ENCODE assay signal across 22 cellular contexts in genomic region chr2:101231937-101232336, GRCh38.
"Had no signal": no experiment of that assay in that cellular context is flagged by ENCODE, and none has a peak within 500 bp of the region (broad histone marks: within the 10 kb centered on the region; RNA-seq: fewer than 3 reads in every experiment).

No MANE protein-coding gene starts in this region.

- H3K27me3 ChIP-seq: ascending aorta, foreskin keratinocyte, left lung, stomach, suprapubic skin, tibial nerve had no signal

- H3K36me3 Mint-ChIP-seq: mesothelial cell of epicardium had no signal

- H3K9me3 Mint-ChIP-seq: activated T-helper 17 cell treated with anti-CD3 and anti-CD28 coated beads, Interleukin-2, amount 50 U/mL, for 72 hours; central memory CD8-positive, alpha-beta T cell had no signal

- H3K27ac Mint-ChIP-seq: activated CD4-positive, alpha-beta T cell treated with anti-CD3 and anti-CD28 coated beads, Interleukin-2, amount 10 ng/mL, durations not matched to agents 7 days and 5 days; activated CD8-positive, alpha-beta T cell treated with anti-CD3 and anti-CD28 coated beads, Interleukin-2, amount 10 ng/mL, durations not matched to agents 7 days and 5 days; activated naive CD4-positive, alpha-beta T cell treated with anti-CD3 and anti-CD28 coated beads, Interleukin-2, amount 50 U/mL, for 72 hours; activated T-helper 17 cell treated with anti-CD3 and anti-CD28 coated beads, Interleukin-2, amount 50 U/mL, for 72 hours; mesothelial cell of epicardium; naive thymus-derived CD8-positive, alpha-beta T cell; stimulated activated memory B cell treated with anti-CD40 and anti-IgM and Interleukin-4, amounts not matched to agents 10 μg/mL and 1 μg/mL and 100 μg/mL, for 72 hours had no signal

- H3K27ac ChIP-seq: ascending aorta, foreskin keratinocyte, left lung, stomach, suprapubic skin, tibial nerve, WERI-Rb-1 had no signal

- DNase-seq: activated CD4-positive, alpha-beta T cell treated with anti-CD3 and anti-CD28 coated beads, Interleukin-2, amount 10 ng/mL, durations not matched to agents 7 days and 5 days; activated CD4-positive, CD25-positive, alpha-beta regulatory T cell treated with anti-CD3 and anti-CD28 coated beads, Interleukin-2, amount 50 U/mL, for 72 hours; activated CD8-positive, alpha-beta T cell treated with anti-CD3 and anti-CD28 coated beads, Interleukin-2, amount 10 ng/mL, durations not matched to agents 7 days and 5 days; activated T-cell treated with anti-CD3 and anti-CD28 coated beads, Interleukin-2, amount 50 U/mL, for 1 hour; effector memory CD4-positive, alpha-beta T cell; foreskin keratinocyte; left lung; naive thymus-derived CD8-positive, alpha-beta T cell; small intestine; stimulated activated CD4-positive, alpha-beta T cell treated with anti-CD3 and anti-CD28 coated beads, Interleukin-2, amount 100 ng/mL, for 24 hours; stomach; WERI-Rb-1 had no signal

- ATAC-seq: activated CD8-positive, alpha-beta T cell treated with anti-CD3 and anti-CD28 coated beads, Interleukin-2, amount 10 ng/mL, durations not matched to agents 7 days and 5 days; activated naive CD4-positive, alpha-beta T cell treated with anti-CD3 and anti-CD28 coated beads, Interleukin-2, amount 50 U/mL, for 72 hours; activated T-helper 17 cell treated with anti-CD3 and anti-CD28 coated beads, Interleukin-2, amount 50 U/mL, for 72 hours; foreskin keratinocyte; left lung; naive thymus-derived CD8-positive, alpha-beta T cell; sciatic nerve; stimulated activated memory B cell treated with anti-CD40 and anti-IgM and Interleukin-4, amounts not matched to agents 10 μg/mL and 1 μg/mL and 100 μg/mL, for 72 hours had no signal

- H3K4me3 ChIP-seq: ascending aorta, left lung, lung, stomach, suprapubic skin, tibial nerve had no signal

- H3K36me3 ChIP-seq: ascending aorta, left lung, suprapubic skin, WERI-Rb-1 had no signal

- H3K27me3 Mint-ChIP-seq: activated CD4-positive, alpha-beta T cell treated with anti-CD3 and anti-CD28 coated beads, Interleukin-2, amount 10 ng/mL, durations not matched to agents 7 days and 5 days; activated T-helper 17 cell treated with anti-CD3 and anti-CD28 coated beads, Interleukin-2, amount 50 U/mL, for 72 hours; central memory CD8-positive, alpha-beta T cell; naive thymus-derived CD8-positive, alpha-beta T cell had no signal

- H3K9me3 ChIP-seq: ascending aorta, stomach, suprapubic skin had no signal

- H3K4me3 Mint-ChIP-seq: activated CD4-positive, alpha-beta T cell treated with anti-CD3 and anti-CD28 coated beads, Interleukin-2, amount 10 ng/mL, durations not matched to agents 7 days and 5 days; activated CD8-positive, alpha-beta T cell treated with anti-CD3 and anti-CD28 coated beads, Interleukin-2, amount 10 ng/mL, durations not matched to agents 7 days and 5 days; activated T-helper 17 cell treated with anti-CD3 and anti-CD28 coated beads, Interleukin-2, amount 50 U/mL, for 72 hours; central memory CD8-positive, alpha-beta T cell; mesothelial cell of epicardium; naive thymus-derived CD8-positive, alpha-beta T cell; stimulated activated memory B cell treated with anti-CD40 and anti-IgM and Interleukin-4, amounts not matched to agents 10 μg/mL and 1 μg/mL and 100 μg/mL, for 72 hours had no signal

- H3K4me1 Mint-ChIP-seq: activated T-helper 17 cell treated with anti-CD3 and anti-CD28 coated beads, Interleukin-2, amount 50 U/mL, for 72 hours; mesothelial cell of epicardium; naive thymus-derived CD8-positive, alpha-beta T cell had no signal

- H3K4me1 ChIP-seq: ascending aorta, foreskin keratinocyte, left lung, suprapubic skin, tibial nerve had no signal
